Comparison of ENCODE assay signal across 16 cellular contexts in the genomic region with DNA sequence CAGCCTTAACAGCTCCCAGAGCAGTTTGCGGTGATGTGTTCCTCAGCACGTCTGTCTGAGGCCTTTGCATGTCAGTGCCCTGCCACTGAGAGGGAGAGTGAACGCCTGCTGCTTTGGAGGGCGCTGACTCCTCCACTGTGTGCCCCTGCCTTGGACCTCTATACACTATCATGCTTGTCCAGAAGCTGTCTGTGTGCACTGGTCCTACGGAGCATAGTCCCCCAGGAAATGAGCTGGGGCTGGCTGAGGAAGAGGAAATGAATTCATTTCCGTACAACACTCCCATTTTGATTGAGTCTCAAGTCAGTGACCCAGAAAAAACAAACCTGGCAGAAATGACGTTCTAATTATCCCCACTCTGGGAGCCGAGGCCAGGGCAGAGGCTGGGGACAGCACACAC.
"Had no signal": no experiment of that assay in that cellular context is flagged by ENCODE, and none has a peak within 500 bp of the region (broad histone marks: within the 10 kb centered on the region; RNA-seq: fewer than 3 reads in every experiment).

No MANE protein-coding gene starts in this region.

- H3K4me3 ChIP-seq: coronary artery, ovary, thyroid gland, vagina had no signal

- H3K27ac ChIP-seq: coronary artery, epithelial cell of prostate, ovary, thyroid gland, vagina had no signal

- H3K9me3 ChIP-seq: ovary, thyroid gland, vagina had no signal

- DNase-seq: activated CD4-positive, alpha-beta T cell treated with anti-CD3 and anti-CD28 coated beads for 48 hours; activated CD8-positive, alpha-beta memory T cell treated with anti-CD3 and anti-CD28 coated beads, Interleukin-2, amount 50 U/mL, for 4 hours; activated CD8-positive, alpha-beta T cell treated with anti-CD3 and anti-CD28 coated beads, Interleukin-2, amount 10 ng/mL, durations not matched to agents 7 days and 5 days; activated naive CD8-positive, alpha-beta T cell treated with anti-CD3 and anti-CD28 coated beads, Interleukin-2, amount 10 ng/mL, durations not matched to agents 7 days and 5 days; effector memory CD8-positive, alpha-beta T cell; foreskin melanocyte; left colon; mammary epithelial cell; ovary; stimulated activated CD4-positive, alpha-beta T cell treated with anti-CD3 and anti-CD28 coated beads, Interleukin-2, amount 100 ng/mL, for 48 hours; stimulated activated naive B cell treated with anti-CD40 and anti-IgM and Interleukin-4, amounts not matched to agents 10 μg/mL and 1 μg/mL and 100 μg/mL, for 72 hours; T-helper 2 cell; thyroid gland had no signal

- H3K36me3 ChIP-seq: ovary, thyroid gland, vagina had no signal

- ATAC-seq: activated CD8-positive, alpha-beta T cell treated with anti-CD3 and anti-CD28 coated beads, Interleukin-2, amount 10 ng/mL, durations not matched to agents 7 days and 5 days; effector memory CD8-positive, alpha-beta T cell; left colon; stimulated activated naive B cell treated with anti-CD40 and anti-IgM and Interleukin-4, amounts not matched to agents 10 μg/mL and 1 μg/mL and 100 μg/mL, for 72 hours had no signal

- H3K27me3 ChIP-seq: ovary, thyroid gland, vagina had no signal

- H3K4me1 ChIP-seq: thyroid gland, vagina had no signal
